ENCODE assay signal across 16 cellular contexts in genomic region chrX:102959471-102959870, GRCh38. TPM values are rescaled to one million over a fixed set of nuclear protein-coding genes. Genes with fewer than 3 reads are reported as not detected.
DNase-seq lines count a peak whose midpoint lies in the region; ATAC-seq, FAIRE-seq and TF ChIP-seq lines count a peak whose summit lies in the region.
"Had no signal": no experiment of that assay in that cellular context is flagged by ENCODE, and none has a peak within 500 bp of the region (broad histone marks: within the 10 kb centered on the region; RNA-seq: fewer than 3 reads in every experiment).

No MANE protein-coding gene starts in this region.

- POLR2A ChIA-PET in activated CD4-positive, alpha-beta memory T cell treated with anti-CD3 and anti-CD28 coated beads for 36 hours (lab: Charles Lee) = no interaction called here

- FAIRE-seq in bronchial epithelial cell (lab: Jason Lieb, UNC) = peak; percentile 43
- FAIRE-seq: islet of Langerhans had no signal

- no peak overlapping the region for H2BK15ac ChIP-seq in mesendoderm (replicated peaks; ENCODE audit: low read depth)

- H3K4me3 ChIP-seq in bronchial epithelial cell (ENCODE audit: low read depth, low read length) (no peak overlapping the region), mesendoderm (ENCODE audit: low read length) (no peak overlapping the region)
- H3K4me3 ChIP-seq: coronary artery, gastroesophageal sphincter, transverse colon had no signal

- H4K8ac ChIP-seq in mesendoderm (ENCODE audit: low read depth, low read length) = no peak overlapping the region

- H3K79me2 ChIP-seq in mesendoderm (ENCODE audit: control insufficient read depth, insufficient read depth, low read length) = no peaks in the 10 kb centered on the region

- in situ Hi-C loops in Caki2 (cut with HindIII; ENCODE audit: low pct_unique_long_range_greater_than_20kb, low sequenced_read_pairs) = no loop called here

- H3K4me3 Mint-ChIP-seq in activated CD4-positive, alpha-beta memory T cell treated with anti-CD3 and anti-CD28 coated beads for 36 hours = no peak overlapping the region
- H3K4me3 Mint-ChIP-seq: activated B cell treated with CpG ODN at 0.5 μM for 24 hours had no signal

- H3K27ac ChIP-seq in mesendoderm (ENCODE audit: low read depth, low read length) = no peak overlapping the region
- H3K27ac ChIP-seq: coronary artery, gastroesophageal sphincter, transverse colon had no signal

- H3K56ac ChIP-seq in mesendoderm (ENCODE audit: low read length) = no peak overlapping the region

- no peaks in the 10 kb centered on the region for H3K4me1 Mint-ChIP-seq in activated CD4-positive, alpha-beta memory T cell treated with anti-CD3 and anti-CD28 coated beads for 36 hours (ENCODE audit: low read depth)
- H3K4me1 Mint-ChIP-seq: activated B cell treated with CpG ODN at 0.5 μM for 24 hours had no signal

- no peaks in the 10 kb centered on the region for H3K4me1 ChIP-seq in mesendoderm (ENCODE audit: control insufficient read depth, low read depth, low read length)
- H3K4me1 ChIP-seq: gastroesophageal sphincter, transverse colon had no signal

- intact Hi-C loops in activated CD4-positive, alpha-beta memory T cell treated with anti-CD3 and anti-CD28 coated beads for 36 hours (cut with micrococcal nuclease) = no loop called here
- intact Hi-C loops in left colon (cut with DNase I, micrococcal nuclease) = loop anchor here in 1 of 2 donors (10.0 kb wide), 1 partner anchor 195 kb away; no protein-coding TSS in a partner anchor

- TF ChIP-seq CTCF in bronchial epithelial cell (IDR thresholded peaks at IDR 0.05; ENCODE audit: insufficient read depth, low read length, severe bottlenecking) = no peak

- H3K9ac ChIP-seq in mesendoderm (ENCODE audit: low read length) = no peak overlapping the region

- no peak overlapping the region for H2BK120ac ChIP-seq in mesendoderm (ENCODE audit: low read depth, low read length)

- no peak overlapping the region for H2AK5ac ChIP-seq in mesendoderm (ENCODE audit: low read length)

- no peaks in the 10 kb centered on the region for H3K9me3 Mint-ChIP-seq in activated CD4-positive, alpha-beta memory T cell treated with anti-CD3 and anti-CD28 coated beads for 36 hours
- H3K9me3 Mint-ChIP-seq: activated B cell treated with CpG ODN at 0.5 μM for 24 hours had no signal

- no CpG with 5 or more reads among the region's 4 CpGs for WGBS in mesendoderm (ENCODE audit: extremely low coverage, insufficient coverage, low lambda C conversion rate)

- no peak overlapping the region for H3K4ac ChIP-seq in mesendoderm (ENCODE audit: low read depth, low read length)

- no peak overlapping the region for H2BK5ac ChIP-seq in mesendoderm (ENCODE audit: low read length)

- DNase-seq in Caki2 (ENCODE audit: low read depth) = peak; percentile 38
- peak; percentile 99 for DNase-seq in M059J (ENCODE audit: low read depth)
- DNase-seq in bronchial epithelial cell (ENCODE audit: low read depth) = peak; percentile 36
- peak; percentile 35 for DNase-seq in mesendoderm
- no peak for DNase-seq in effector CD4-positive, alpha-beta T cell
- DNase-seq in activated CD4-positive, alpha-beta memory T cell treated with anti-CD3 and anti-CD28 coated beads for 36 hours = no peak
- no peak for DNase-seq in NCI-H2029 treated with DMSO at 0.1 percent for 48 hours (lab: John Stamatoyannopoulos, UW)
- DNase-seq in left colon = no peak
- DNase-seq: activated B cell treated with CpG ODN at 0.5 μM for 24 hours; NCI-H1048; stimulated activated CD4-positive, alpha-beta T cell treated with anti-CD3 and anti-CD28 coated beads, Interleukin-2, amount 100 ng/mL, for 24 hours; transverse colon had no signal

- no peak overlapping the region for H3K4me2 ChIP-seq in mesendoderm (ENCODE audit: low read length)

- no peak for ATAC-seq in left colon
- ATAC-seq: gastroesophageal sphincter had no signal

- no peak overlapping the region for H4K5ac ChIP-seq in mesendoderm (ENCODE audit: low read length)

- no peaks in the 10 kb centered on the region for H3K27me3 Mint-ChIP-seq in activated CD4-positive, alpha-beta memory T cell treated with anti-CD3 and anti-CD28 coated beads for 36 hours
- H3K27me3 Mint-ChIP-seq: activated B cell treated with CpG ODN at 0.5 μM for 24 hours, progenitor cell of endocrine pancreas had no signal

- H3K23ac ChIP-seq in mesendoderm (ENCODE audit: low read length) = no peak overlapping the region

- no peaks in the 10 kb centered on the region for H3K36me3 Mint-ChIP-seq in activated CD4-positive, alpha-beta memory T cell treated with anti-CD3 and anti-CD28 coated beads for 36 hours

- H3K27me3 ChIP-seq in bronchial epithelial cell (ENCODE audit: control insufficient read depth, insufficient read depth, low read length) (no peaks in the 10 kb centered on the region), mesendoderm (ENCODE audit: insufficient read depth, low read length, poor library complexity) (no peaks in the 10 kb centered on the region)
- H3K27me3 ChIP-seq: gastroesophageal sphincter, transverse colon had no signal

- H3K79me1 ChIP-seq in mesendoderm (ENCODE audit: low read length) = no peaks in the 10 kb centered on the region

- no peak overlapping the region for H3K18ac ChIP-seq in mesendoderm (ENCODE audit: low read length)

- H3K27ac Mint-ChIP-seq in activated CD4-positive, alpha-beta memory T cell treated with anti-CD3 and anti-CD28 coated beads for 36 hours = no peak overlapping the region
- H3K27ac Mint-ChIP-seq: activated B cell treated with CpG ODN at 0.5 μM for 24 hours, progenitor cell of endocrine pancreas had no signal

- H3K36me3 ChIP-seq in bronchial epithelial cell (ENCODE audit: control insufficient read depth, insufficient read depth, low read length) (no peaks in the 10 kb centered on the region), mesendoderm (ENCODE audit: control insufficient read depth, insufficient read depth, low read length) (no peaks in the 10 kb centered on the region)
- H3K36me3 ChIP-seq: gastroesophageal sphincter, transverse colon had no signal

- CTCF ChIA-PET in activated CD4-positive, alpha-beta memory T cell treated with anti-CD3 and anti-CD28 coated beads for 36 hours (lab: Charles Lee) = interaction anchor here (1.7 kb wide), 1 partner anchor 8 kb away, joined by 11 read pairs; no protein-coding TSS in a partner anchor

RNA-seq across cellular contexts. Expression of gene RAB40AL, which starts 22.4 kb away (rescaled TPM):
- total RNA-seq in Caki2 (2014; rRNA removed; shearing (Covaris generic); ENCODE audit: low replicate concordance) = not detected in 2 replicates
- total RNA-seq in M059J (2014; rRNA removed; shearing (Covaris generic)) = 0.25 TPM in 1 of 2 replicates, not detected in the other
- 0.26 and 0.38 TPM in 2 replicates for total RNA-seq in bronchial epithelial cell
- not detected for polyA plus RNA-seq in mesendoderm (2013, experiment 1 of 2)
- polyA plus RNA-seq in mesendoderm (2013, experiment 2 of 2) = 0.06 TPM
- total RNA-seq in activated CD4-positive, alpha-beta memory T cell treated with anti-CD3 and anti-CD28 coated beads for 36 hours = not detected
- 1 to 10 TPM; 1.0 to 1.5 TPM for total RNA-seq in left colon

Comparison
In these comparisons a context has a peak if more than half of its experiments do, and no peak if none do; other contexts are left out.
1. DNase-seq: peak in Caki2 (single experiment), M059J (single experiment), bronchial epithelial cell (single experiment) and mesendoderm (single experiment); none in effector CD4-positive, alpha-beta T cell (single experiment), activated CD4-positive, alpha-beta memory T cell treated with anti-CD3 and anti-CD28 coated beads for 36 hours (single experiment), NCI-H2029 treated with DMSO at 0.1 percent for 48 hours (single experiment) and left colon (0 of 2).